ENCODE assay signal across 29 cellular contexts in the genomic region with DNA sequence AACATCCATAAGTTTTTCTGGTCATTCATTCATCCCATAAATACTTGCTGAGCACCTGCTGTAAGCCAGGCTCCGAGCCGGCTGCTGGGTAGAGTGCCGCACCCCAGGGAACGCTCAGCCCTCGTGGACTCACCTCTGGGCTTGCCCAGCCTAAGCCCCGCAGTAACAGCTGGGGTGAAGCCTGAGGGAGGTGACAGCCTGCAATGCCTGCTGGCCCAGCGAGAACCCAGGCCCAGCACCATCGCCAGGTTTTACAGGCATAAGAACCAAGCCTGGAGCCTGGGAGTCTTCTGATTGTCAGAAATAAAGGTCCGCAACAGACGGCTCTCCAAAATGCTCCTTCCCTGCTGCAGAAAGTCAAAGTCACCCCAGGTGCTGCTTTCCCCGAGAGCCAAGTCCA.
DNase-seq lines count a peak whose midpoint lies in the region; ATAC-seq and TF ChIP-seq lines count a peak whose summit lies in the region.
"Had no signal": no experiment of that assay in that cellular context is flagged by ENCODE, and none has a peak within 500 bp of the region (broad histone marks: within the 10 kb centered on the region; RNA-seq: fewer than 3 reads in every experiment).

No MANE protein-coding gene starts in this region.

- DNase-seq in cardiac septum (ENCODE audit: low spot score) (peak; percentile 35), left ventricle myocardium inferior (no peak), NCI-H2171 treated with DMSO at 0.1 percent for 48 hours (lab: John Stamatoyannopoulos, UW) (peak; percentile 27), endodermal cell (no peak), upper lobe of right lung (peak; percentile 53), middle frontal gyrus (ENCODE audit: extremely low spot score, low spot score) (no peak), hippocampal formation (lab: John Stamatoyannopoulos, UW) (no peak)
- DNase-seq: C1 segment of cervical spinal cord; Caco-2; CD4-positive, alpha-beta memory T cell; DMS 273 treated with DMSO at 0.1 percent for 48 hours; DMS79; EL; GDM1; HFFc6; KBM-7; MV-4-11; NCI-H1105; NCI-H1694; NCI-H2029 treated with DMSO at 0.1 percent for 48 hours; NCI-H446; NCI-H524 treated with DMSO at 0.1 percent for 48 hours; NCI-H82; RPMI8226; SHP77; T-helper 1 cell had no signal

- H3K4me1 ChIP-seq in left ventricle myocardium inferior (no peaks in the 10 kb centered on the region), endodermal cell (ENCODE audit: control insufficient read depth, insufficient read depth, low read length) (no peaks in the 10 kb centered on the region), upper lobe of right lung (no peaks in the 10 kb centered on the region)
- H3K4me1 ChIP-seq: Caco-2, HAP-1 had no signal

- H3K27me3 Mint-ChIP-seq in endodermal cell (ENCODE audit: insufficient read depth), result no peaks in the 10 kb centered on the region
- H3K27me3 Mint-ChIP-seq: CD4-positive, alpha-beta memory T cell had no signal

- 95 to 98% methylated on average over 8 to 11 of the region's 11 CpGs for WGBS in endodermal cell (ENCODE audit: insufficient coverage in 1 of 2, insufficient read length in 1 of 2), 2 experiments

- H3K4me3 Mint-ChIP-seq in endodermal cell, result no peak overlapping the region
- H3K4me3 Mint-ChIP-seq: CD4-positive, alpha-beta memory T cell; HFFc6 had no signal

- peaks cover 80% of the 10 kb centered on the region for H3K36me3 ChIP-seq in left ventricle myocardium inferior
- peaks cover 44% of the 10 kb centered on the region for H3K36me3 ChIP-seq in endodermal cell (ENCODE audit: control insufficient read depth, insufficient read depth, low read length)
- peaks cover 14% of the 10 kb centered on the region for H3K36me3 ChIP-seq in upper lobe of right lung

- H3K9me3 ChIP-seq in left ventricle myocardium inferior (replicated peaks) (no peaks in the 10 kb centered on the region), endodermal cell (ENCODE audit: control insufficient read depth, low read length) (no peaks in the 10 kb centered on the region), upper lobe of right lung (no peaks in the 10 kb centered on the region)
- H3K9me3 ChIP-seq: Caco-2, HAP-1 had no signal

- H3K4me1 Mint-ChIP-seq in endodermal cell, result no peaks in the 10 kb centered on the region

- intact Hi-C loops in cardiac septum (cut with DNase I) (no loop called here), left ventricle myocardium inferior (cut with micrococcal nuclease) (no loop called here), upper lobe of right lung (cut with DNase I) (no loop called here)

- peak overlapping the region; percentile 75 for H3K27ac Mint-ChIP-seq in endodermal cell
- H3K27ac Mint-ChIP-seq: CD4-positive, alpha-beta memory T cell; HFFc6 had no signal

- TF ChIP-seq CTCF in left ventricle myocardium inferior (IDR thresholded peaks at IDR 0.05; ENCODE audit: borderline replicate concordance) (no peak), endodermal cell (conservative IDR thresholded peaks at IDR 0.05) (no peak), upper lobe of right lung (IDR thresholded peaks at IDR 0.05) (no peak)

- no peaks in the 10 kb centered on the region for H3K9me3 Mint-ChIP-seq in endodermal cell
- H3K9me3 Mint-ChIP-seq: CD4-positive, alpha-beta memory T cell; HFFc6 had no signal

- H3K4me3 ChIP-seq in left ventricle myocardium inferior (no peak overlapping the region), endodermal cell (ENCODE audit: low read length) (no peak overlapping the region), upper lobe of right lung (no peak overlapping the region)
- H3K4me3 ChIP-seq: GM12878, HAP-1 had no signal

- H3K27me3 ChIP-seq in left ventricle myocardium inferior (ENCODE audit: low read depth) (no peaks in the 10 kb centered on the region), endodermal cell (ENCODE audit: control insufficient read depth, insufficient read depth, low read length, poor library complexity, severe bottlenecking) (no peaks in the 10 kb centered on the region), upper lobe of right lung (no peaks in the 10 kb centered on the region)

- H3K27ac ChIP-seq in left ventricle myocardium inferior (replicated peaks) (no peak overlapping the region), endodermal cell (ENCODE audit: low read depth, low read length) (no peak overlapping the region), upper lobe of right lung (no peak overlapping the region)

- ATAC-seq in upper lobe of right lung, result no peak
- ATAC-seq in GM18498 (IDR thresholded peaks at IDR 0.05; ENCODE audit: unreplicated experiment), result no peak
- ATAC-seq: GM12878 had no signal

- H3K9ac ChIP-seq in endodermal cell (ENCODE audit: extremely low read depth, low read length, poor library complexity, severe bottlenecking), result no peak overlapping the region

- H3K36me3 Mint-ChIP-seq in endodermal cell (ENCODE audit: low read depth), result peaks cover 46% of the 10 kb centered on the region

Comparison
In these comparisons a context has a peak if more than half of its experiments do, and no peak if none do; other contexts are left out.
1. DNase-seq: peak in cardiac septum (single experiment), NCI-H2171 treated with DMSO at 0.1 percent for 48 hours (single experiment) and upper lobe of right lung (single experiment); none in left ventricle myocardium inferior (single experiment), endodermal cell (single experiment), middle frontal gyrus (single experiment) and hippocampal formation (0 of 2).